ENCODE assay signal across 11 cellular contexts in the genomic region with DNA sequence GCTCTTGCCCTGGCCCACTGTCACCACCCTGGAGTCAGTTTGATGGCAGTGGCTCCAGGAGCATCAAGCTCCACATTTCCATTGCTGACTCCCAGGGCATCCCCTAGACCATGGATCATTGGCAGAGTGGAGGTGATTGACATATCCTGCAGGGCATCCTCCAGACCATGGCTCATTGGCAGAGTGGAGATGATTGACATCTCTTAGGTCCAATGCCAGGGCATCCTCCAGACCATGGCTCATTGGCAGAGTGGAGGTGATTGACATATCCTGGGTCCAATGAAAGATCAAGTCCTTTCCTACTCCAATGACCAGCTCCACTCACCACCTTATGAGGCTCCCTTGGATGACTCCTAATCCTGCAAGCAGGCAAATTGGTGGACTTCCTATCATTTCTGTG.
DNase-seq lines count a peak whose midpoint lies in the region; ATAC-seq, FAIRE-seq and TF ChIP-seq lines count a peak whose summit lies in the region.
"Had no signal": no experiment of that assay in that cellular context is flagged by ENCODE, and none has a peak within 500 bp of the region (broad histone marks: within the 10 kb centered on the region; RNA-seq: fewer than 3 reads in every experiment).

No MANE protein-coding gene starts in this region.

- no peak overlapping the region for H3K9ac ChIP-seq in K562 (ENCODE audit: insufficient read depth in 1 of 2, low read depth in 2 of 2, low read length in 2 of 2)
- H3K9ac ChIP-seq in smooth muscle cell (ENCODE audit: low read depth) = no peak overlapping the region

- peak; percentile 32 for DNase-seq in DMS53 (lab: John Stamatoyannopoulos, UW)
- no peak for DNase-seq in DMS53 treated with DMSO at 0.1 percent for 48 hours (lab: John Stamatoyannopoulos, UW; ENCODE audit: unreplicated experiment)
- peak; percentile 48 for DNase-seq in LNCaP clone FGC (ENCODE audit: low read depth)
- DNase-seq in K562 (ENCODE audit: extremely low read depth in 1 of 4, low spot score in 3 of 4) = peak; percentile 4 to 24 (median 12)
- peak; percentile 0 for DNase-seq in kidney glomerular epithelial cell (lab: John Stamatoyannopoulos, UW)
- DNase-seq in left colon = no peak
- no peak for DNase-seq in smooth muscle cell (lab: John Stamatoyannopoulos, UW; ENCODE audit: unreplicated experiment)
- DNase-seq: 8988T, NCI-H1436 had no signal

- H3F3A ChIP-seq in smooth muscle cell (ENCODE audit: low read depth) = no peaks in the 10 kb centered on the region

- CTCF ChIA-PET in K562 (lab: Yijun Ruan, JAX; ENCODE audit: low intra/inter-chr PET ratio) = interaction anchor here (0.6 kb wide), 1 partner anchor 21 kb away, joined by 3 read pairs; no protein-coding TSS in a partner anchor

- POLR2A ChIA-PET in K562 (lab: Yijun Ruan, JAX) = no interaction called here

- TF ChIP-seq EP300 in K562 (IDR thresholded peaks at IDR 0.05; ENCODE audit: low read length) = no peak

- H3K36me3 ChIP-seq in K562 (ENCODE audit: control insufficient read depth, insufficient read depth, low read length) = no peaks in the 10 kb centered on the region
- no peaks in the 10 kb centered on the region for H3K36me3 ChIP-seq in smooth muscle cell (ENCODE audit: low read depth)

- BruUV-seq in K562 (replicated peaks; lab: Mats Ljungman, UMichigan) = no TSS peak

- ATAC-seq in K562 (peak; percentile 65), GM19452 (IDR thresholded peaks at IDR 0.05; ENCODE audit: unreplicated experiment) (no peak), left colon (no peak)

- H3K27me3 ChIP-seq in K562 (ENCODE audit: control insufficient read depth in 2 of 2, insufficient read depth in 2 of 2, low read length in 2 of 2) = peaks cover 0 to 7% of the 10 kb centered on the region in 2 experiments; a peak in 1 of 5 replicates
- peaks cover 15% of the 10 kb centered on the region for H3K27me3 ChIP-seq in smooth muscle cell (ENCODE audit: low read depth)

- H3K4me3 ChIP-seq in LNCaP clone FGC (ENCODE audit: low read depth, low read length) (no peak overlapping the region), K562 (no peak overlapping the region), smooth muscle cell (no peak overlapping the region)

- FAIRE-seq in K562 (lab: Jason Lieb, UNC) = peak; percentile 32
- FAIRE-seq: frontal cortex had no signal

- H3K27ac ChIP-seq in K562 (ENCODE audit: extremely low read depth, low read depth, low read length) (no peak overlapping the region), smooth muscle cell (ENCODE audit: low read depth) (no peak overlapping the region)

- in situ Hi-C loops in K562 (cut with MboI) = no loop called here

- H4K20me1 ChIP-seq in K562 (replicated peaks; ENCODE audit: control insufficient read depth, insufficient read depth, low read length) = no peaks in the 10 kb centered on the region
- H4K20me1 ChIP-seq in smooth muscle cell (ENCODE audit: low read depth) = no peaks in the 10 kb centered on the region

- H3K4me2 ChIP-seq in K562 (ENCODE audit: insufficient read depth, low read length) (no peak overlapping the region), smooth muscle cell (no peak overlapping the region)

- TF ChIP-seq CTCF in LNCaP clone FGC (IDR thresholded peaks at IDR 0.05; ENCODE audit: control insufficient read depth, extremely low read depth, insufficient read depth) (no peak), K562 (IDR thresholded peaks at IDR 0.05 in 2 of 3, conservative IDR thresholded peaks at IDR 0.05 in 1 of 3; ENCODE audit: insufficient read depth in 2 of 3, low read depth in 1 of 3, low read length in 3 of 3) (no peak), smooth muscle cell (IDR thresholded peaks at IDR 0.05; ENCODE audit: borderline replicate concordance, insufficient read depth, poor library complexity, severe bottlenecking) (no peak)

- no peaks in the 10 kb centered on the region for H3K9me3 ChIP-seq in K562 (replicated peaks; ENCODE audit: control insufficient read depth, insufficient read depth, low read depth, low read length)
- H3K9me3 ChIP-seq in smooth muscle cell (replicated peaks; ENCODE audit: low read depth) = no peaks in the 10 kb centered on the region

- intact Hi-C loops in K562 (cut with micrococcal nuclease) (no loop called here), left colon (cut with DNase I, micrococcal nuclease) (no loop called here)

- TF ChIP-seq POLR2A in K562 (conservative IDR thresholded peaks at IDR 0.05) = no peak

- H3K9me1 ChIP-seq in K562 (ENCODE audit: control insufficient read depth, insufficient read depth, low read length) = no peaks in the 10 kb centered on the region

- no peak for TF ChIP-seq RAD21 in K562 (CRISPR knock-in tag; conservative IDR thresholded peaks at IDR 0.05 in 1 of 2, IDR thresholded peaks at IDR 0.05 in 1 of 2)

- no peaks in the 10 kb centered on the region for H3K4me1 ChIP-seq in K562 (replicated peaks in 1 of 2; ENCODE audit: control insufficient read depth in 2 of 2, insufficient read depth in 2 of 2, low read length in 2 of 2)
- H3K4me1 ChIP-seq in smooth muscle cell (ENCODE audit: low read depth) = no peaks in the 10 kb centered on the region

- no peak overlapping the region for H2AFZ ChIP-seq in K562 (ENCODE audit: low read depth, low read length)
- H2AFZ ChIP-seq in smooth muscle cell (ENCODE audit: low read depth) = no peak overlapping the region

- H3K79me2 ChIP-seq in K562 (ENCODE audit: control insufficient read depth, insufficient read depth, low read length) (no peaks in the 10 kb centered on the region), smooth muscle cell (ENCODE audit: low read depth) (no peaks in the 10 kb centered on the region)

TF ChIP-seq in K562, 482 proteins besides CTCF, POLR2A, EP300 and RAD21 (continues in another document):
- TF ChIP-seq SIN3B (IDR thresholded peaks at IDR 0.05; ENCODE audit: low read depth) (no peak), ZNF77 (CRISPR knock-in tag; IDR thresholded peaks at IDR 0.05) (no peak), RBM14 (IDR thresholded peaks at IDR 0.05; ENCODE audit: borderline replicate concordance, insufficient read depth, low read depth, low read length) (no peak), POLR2H (tag; IDR thresholded peaks at IDR 0.05; ENCODE audit: low read depth) (no peak), PPARD (CRISPR knock-in tag; IDR thresholded peaks at IDR 0.05) (no peak), BRCA1 (IDR thresholded peaks at IDR 0.05) (no peak), BRCA1 (CRISPR knock-in tag; IDR thresholded peaks at IDR 0.05) (no peak), ZNF134 (CRISPR knock-in tag; conservative IDR thresholded peaks at IDR 0.05) (no peak)
- TF ChIP-seq, protein P1, sequence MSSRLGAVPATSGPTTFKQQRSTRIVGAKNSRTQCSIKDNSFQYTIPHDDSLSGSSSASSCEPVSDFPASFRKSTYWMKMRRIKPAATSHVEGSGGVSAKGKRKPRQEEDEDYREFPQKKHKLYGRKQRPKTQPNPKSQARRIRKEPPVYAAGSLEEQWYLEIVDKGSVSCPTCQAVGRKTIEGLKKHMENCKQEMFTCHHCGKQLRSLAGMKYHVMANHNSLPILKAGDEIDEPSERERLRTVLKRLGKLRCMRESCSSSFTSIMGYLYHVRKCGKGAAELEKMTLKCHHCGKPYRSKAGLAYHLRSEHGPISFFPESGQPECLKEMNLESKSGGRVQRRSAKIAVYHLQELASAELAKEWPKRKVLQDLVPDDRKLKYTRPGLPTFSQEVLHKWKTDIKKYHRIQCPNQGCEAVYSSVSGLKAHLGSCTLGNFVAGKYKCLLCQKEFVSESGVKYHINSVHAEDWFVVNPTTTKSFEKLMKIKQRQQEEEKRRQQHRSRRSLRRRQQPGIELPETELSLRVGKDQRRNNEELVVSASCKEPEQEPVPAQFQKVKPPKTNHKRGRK (tag; IDR thresholded peaks at IDR 0.05) = no peak
- TF ChIP-seq, protein P2, sequence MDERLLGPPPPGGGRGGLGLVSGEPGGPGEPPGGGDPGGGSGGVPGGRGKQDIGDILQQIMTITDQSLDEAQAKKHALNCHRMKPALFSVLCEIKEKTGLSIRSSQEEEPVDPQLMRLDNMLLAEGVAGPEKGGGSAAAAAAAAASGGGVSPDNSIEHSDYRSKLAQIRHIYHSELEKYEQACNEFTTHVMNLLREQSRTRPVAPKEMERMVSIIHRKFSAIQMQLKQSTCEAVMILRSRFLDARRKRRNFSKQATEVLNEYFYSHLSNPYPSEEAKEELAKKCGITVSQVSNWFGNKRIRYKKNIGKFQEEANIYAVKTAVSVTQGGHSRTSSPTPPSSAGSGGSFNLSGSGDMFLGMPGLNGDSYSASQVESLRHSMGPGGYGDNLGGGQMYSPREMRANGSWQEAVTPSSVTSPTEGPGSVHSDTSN (CRISPR knock-in tag; IDR thresholded peaks at IDR 0.05; ENCODE audit: low read depth) = 0 out of 2 replicates have a peak, but pooled peaks have one; percentile 8
- TF ChIP-seq, protein P2 (tag; conservative IDR thresholded peaks at IDR 0.05; ENCODE audit: low read depth) = peak; percentile 78
- TF ChIP-seq, protein P3, sequence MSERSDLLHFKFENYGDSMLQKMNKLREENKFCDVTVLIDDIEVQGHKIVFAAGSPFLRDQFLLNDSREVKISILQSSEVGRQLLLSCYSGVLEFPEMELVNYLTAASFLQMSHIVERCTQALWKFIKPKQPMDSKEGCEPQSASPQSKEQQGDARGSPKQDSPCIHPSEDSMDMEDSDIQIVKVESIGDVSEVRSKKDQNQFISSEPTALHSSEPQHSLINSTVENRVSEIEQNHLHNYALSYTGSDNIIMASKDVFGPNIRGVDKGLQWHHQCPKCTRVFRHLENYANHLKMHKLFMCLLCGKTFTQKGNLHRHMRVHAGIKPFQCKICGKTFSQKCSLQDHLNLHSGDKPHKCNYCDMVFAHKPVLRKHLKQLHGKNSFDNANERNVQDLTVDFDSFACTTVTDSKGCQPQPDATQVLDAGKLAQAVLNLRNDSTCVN (CRISPR knock-in tag; IDR thresholded peaks at IDR 0.05) = no peak
- TF ChIP-seq, protein P4, sequence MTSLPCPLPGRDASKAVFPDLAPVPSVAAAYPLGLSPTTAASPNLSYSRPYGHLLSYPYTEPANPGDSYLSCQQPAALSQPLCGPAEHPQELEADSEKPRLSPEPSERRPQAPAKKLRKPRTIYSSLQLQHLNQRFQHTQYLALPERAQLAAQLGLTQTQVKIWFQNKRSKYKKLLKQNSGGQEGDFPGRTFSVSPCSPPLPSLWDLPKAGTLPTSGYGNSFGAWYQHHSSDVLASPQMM (CRISPR knock-in tag; IDR thresholded peaks at IDR 0.05) = no peak

Comparison
In these comparisons a context has a peak if more than half of its experiments do, and no peak if none do; other contexts are left out.
1. DNase-seq: peak in DMS53 (single experiment), LNCaP clone FGC (single experiment), K562 (4 of 4) and kidney glomerular epithelial cell (single experiment); none in DMS53 treated with DMSO at 0.1 percent for 48 hours (single experiment), left colon (0 of 2) and smooth muscle cell (single experiment).